Comparison of ENCODE assay signal across 27 cellular contexts in genomic region chr2:56500317-56500716, GRCh38.
"Had no signal": no experiment of that assay in that cellular context is flagged by ENCODE, and none has a peak within 500 bp of the region (broad histone marks: within the 10 kb centered on the region; RNA-seq: fewer than 3 reads in every experiment).

No MANE protein-coding gene starts in this region.

- H3K4me3 ChIP-seq: stomach, suprapubic skin, testis, thoracic aorta, thyroid gland, tibial artery, tibial nerve, transverse colon, upper lobe of left lung, upper lobe of right lung, uterus, vagina had no signal

- DNase-seq: stimulated activated CD4-positive, alpha-beta T cell treated with anti-CD3 and anti-CD28 coated beads, Interleukin-2, amount 100 ng/mL, for 48 hours; stimulated activated CD4-positive, alpha-beta T cell treated with anti-CD3 and anti-CD28 coated beads, Interleukin-4, amount 100 ng/mL, for 1 hour; stimulated activated CD4-positive, alpha-beta T cell treated with anti-CD3 and anti-CD28 coated beads, Interleukin-4, amount 100 ng/mL, for 24 hours; stimulated activated CD4-positive, alpha-beta T cell treated with anti-CD3 and anti-CD28 coated beads, Interleukin-4, amount 100 ng/mL, for 4 hours; stimulated activated CD8-positive, alpha-beta memory T cell treated with anti-CD3 and anti-CD28 coated beads, Interleukin-4, amount 100 ng/mL, for 48 hours; stimulated activated naive B cell treated with anti-CD40 and anti-IgM and Interleukin-4, amounts not matched to agents 10 μg/mL and 1 μg/mL and 100 μg/mL, for 72 hours; stimulated activated naive CD4-positive, alpha-beta T cell; stimulated activated naive CD4-positive, alpha-beta T cell treated with Interleukin-2 at 50 U/mL for 16 hours; stimulated activated naive CD8-positive, alpha-beta T cell treated with anti-CD3 and anti-CD28 coated beads, Interleukin-15, amount 100 ng/mL, for 72 hours; stimulated activated naive CD8-positive, alpha-beta T cell treated with anti-CD3 and anti-CD28 coated beads, Interleukin-15, Interleukin-2, amounts not matched to agents 100 U/mL and 50 U/mL, for 24 hours; stomach; substantia nigra; testis; thyroid gland; tibial artery; transverse colon; trophoblast cell; upper lobe of left lung; upper lobe of right lung; uterus had no signal

- H3K36me3 ChIP-seq: stomach, suprapubic skin, thoracic aorta, thyroid gland, tibial artery, tibial nerve, transverse colon, upper lobe of left lung, upper lobe of right lung, uterus, vagina had no signal

- FAIRE-seq: urothelium cell line had no signal

- H3K27me3 ChIP-seq: stomach, suprapubic skin, testis, thyroid gland, tibial artery, tibial nerve, transverse colon, upper lobe of right lung, vagina had no signal

- H3K9me3 ChIP-seq: suprapubic skin, testis, thoracic aorta, thyroid gland, tibial artery, tibial nerve, transverse colon, upper lobe of left lung, upper lobe of right lung, uterus, vagina had no signal

- H3K27ac ChIP-seq: stomach, suprapubic skin, testis, thoracic aorta, thyroid gland, tibial artery, tibial nerve, transverse colon, upper lobe of left lung, upper lobe of right lung, uterus, vagina had no signal

- ATAC-seq: stimulated activated effector memory CD8-positive, alpha-beta T cell treated with anti-CD3 and anti-CD28 coated beads, Interleukin-12 subunit alpha, Interleukin-12 subunit beta, amount 100 ng/mL, for 72 hours; stimulated activated memory B cell treated with anti-CD40 and anti-IgM and Interleukin-4, amounts not matched to agents 10 μg/mL and 1 μg/mL and 100 μg/mL, for 72 hours; stimulated activated naive B cell treated with anti-CD40 and anti-IgM and Interleukin-4, amounts not matched to agents 10 μg/mL and 1 μg/mL and 100 μg/mL, for 72 hours; stimulated activated naive CD8-positive, alpha-beta T cell treated with anti-CD3 and anti-CD28 coated beads, Interleukin-15, amount 100 ng/mL, for 72 hours; stimulated activated naive CD8-positive, alpha-beta T cell treated with anti-CD3 and anti-CD28 coated beads, Interleukin-15, Interleukin-2, amounts not matched to agents 100 U/mL and 50 U/mL, for 24 hours; upper lobe of right lung had no signal

- H3K4me1 ChIP-seq: stomach, suprapubic skin, testis, tibial artery, tibial nerve, transverse colon, upper lobe of left lung, upper lobe of right lung, uterus, vagina had no signal
